Comparison of ENCODE assay signal across 8 cellular contexts in the genomic region with DNA sequence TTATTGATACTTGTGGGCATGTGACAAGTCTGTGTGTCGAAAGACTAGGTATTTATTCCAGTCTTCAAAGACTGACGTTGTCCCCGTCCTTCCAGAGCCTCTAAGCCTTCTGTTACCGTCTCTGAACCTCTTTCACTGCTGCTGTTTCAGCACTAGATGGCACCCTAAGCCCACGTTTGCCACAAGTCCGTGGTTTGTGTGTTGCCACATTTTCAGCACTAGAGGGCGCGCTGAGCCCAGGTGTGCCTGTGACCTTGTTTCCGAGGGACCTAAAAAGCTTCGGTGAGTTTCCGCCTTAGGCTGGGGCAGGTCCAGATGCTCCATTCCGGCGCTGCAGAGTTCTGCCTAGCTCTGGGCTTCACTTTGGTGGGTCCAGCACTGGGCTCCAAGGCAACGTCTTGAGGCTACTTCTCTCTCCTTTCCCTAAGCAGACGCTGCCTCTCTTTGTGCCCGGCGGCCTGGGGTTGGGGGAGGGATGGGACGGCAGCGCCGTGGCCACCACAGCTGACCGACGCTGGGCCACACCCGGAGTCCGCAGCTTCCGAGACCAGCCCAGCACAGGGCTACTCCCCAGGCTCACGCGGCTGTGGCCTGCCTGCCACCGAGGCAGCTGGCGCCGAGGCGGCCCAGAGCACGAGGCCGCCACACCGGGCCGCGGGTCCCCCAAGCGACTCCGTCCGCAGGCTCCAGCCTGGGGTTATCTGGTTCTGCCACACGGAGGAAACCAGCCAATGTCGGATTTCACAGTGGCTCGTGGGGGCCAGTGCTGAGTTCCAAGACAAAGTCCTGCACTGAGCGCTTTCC.
DNase-seq lines count a peak whose midpoint lies in the region; ATAC-seq and TF ChIP-seq lines count a peak whose summit lies in the region.

No MANE protein-coding gene starts in this region.

- H3K9me3 ChIP-seq in T-helper 17 cell (ENCODE audit: control insufficient read depth, low read length, poor library complexity, severe bottlenecking) (no peaks in the 10 kb centered on the region), right cardiac atrium (ENCODE audit: control insufficient read depth, low read length) (no peaks in the 10 kb centered on the region)

- H3K4me1 Mint-ChIP-seq in T-helper 17 cell: peaks cover 7% of the 10 kb centered on the region

- peaks cover 32% of the 10 kb centered on the region for H3K27me3 Mint-ChIP-seq in T-helper 17 cell

- H3K36me3 Mint-ChIP-seq in T-helper 17 cell (ENCODE audit: low read depth): peaks cover 2% of the 10 kb centered on the region

- no peak overlapping the region for H3K27ac ChIP-seq in right cardiac atrium (ENCODE audit: low read length)

- WGBS in right cardiac atrium: 20% methylated on average over 43 of the region's 43 CpGs

- peak; percentile 8 for DNase-seq in NCI-H1092 (lab: John Stamatoyannopoulos, UW)
- DNase-seq in T-helper 17 cell: peak; percentile 53 to 76 (median 62)
- peak in 37 of 56 donors; percentile 6 to 66 (median 28) for DNase-seq in amygdala (lab: John Stamatoyannopoulos, UW)
- peak; percentile 56 to 85 (median 77) for DNase-seq in right cardiac atrium
- DNase-seq in sciatic nerve (ENCODE audit: low spot score): peak; percentile 77
- DNase-seq in putamen (ENCODE audit: low spot score): no peak

- intact Hi-C loops in right cardiac atrium (cut with DNase I) (no loop called here), sciatic nerve (cut with DNase I) (no loop called here)

- peak overlapping the region; percentile 72 for H3K4me3 Mint-ChIP-seq in T-helper 17 cell

- no peak overlapping the region for H3K27ac Mint-ChIP-seq in T-helper 17 cell

- no peaks in the 10 kb centered on the region for H3K27me3 ChIP-seq in right cardiac atrium (ENCODE audit: control insufficient read depth, insufficient read depth)

- H3K4me3 ChIP-seq in right cardiac atrium (ENCODE audit: low read length): peak overlapping the region; percentile 31

- TF ChIP-seq CTCF in GM12873 (IDR thresholded peaks at IDR 0.05; ENCODE audit: insufficient read depth, low read depth, low read length, missing control alignments): peak; percentile 99

- ATAC-seq in HG02610 (IDR thresholded peaks at IDR 0.05; ENCODE audit: unreplicated experiment) (peak; percentile 75), T-helper 17 cell (peak; percentile 99), right cardiac atrium (peak; percentile 89 to 93), sciatic nerve (peak; percentile 89)

- H3K4me1 ChIP-seq in right cardiac atrium (ENCODE audit: control insufficient read depth, insufficient read depth, low read length): no peaks in the 10 kb centered on the region
